1 cellular context compared by ENCODE assay signal in the genomic region with DNA sequence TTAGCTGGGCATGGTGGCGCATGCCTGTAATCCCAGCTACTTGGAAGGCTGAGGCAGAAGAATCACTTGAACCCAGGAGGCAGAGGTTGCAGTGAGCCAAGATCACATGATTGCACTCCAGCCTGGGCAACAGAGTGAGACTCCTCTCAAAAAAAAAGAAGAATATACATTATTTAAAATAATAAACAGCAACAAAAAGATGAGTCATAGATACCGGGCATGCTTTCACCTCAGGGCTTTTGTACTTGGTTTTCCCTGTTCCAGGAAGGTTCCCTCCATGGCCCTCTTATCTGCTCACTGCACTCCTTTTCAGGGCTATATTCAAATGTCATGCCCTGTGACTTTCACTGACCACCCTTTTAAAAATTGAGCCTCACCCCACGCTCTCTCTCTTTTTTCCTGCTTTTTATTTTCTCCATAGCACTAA.
TF ChIP-seq lines count a peak whose summit lies in the region.
"Not testable (repeated sequence)": the region's sequence is repeated elsewhere in the genome, so short reads cannot be mapped to it uniquely, and the experiment has no call there.

No MANE protein-coding gene starts in this region.

TF ChIP-seq in K562, 482 proteins besides CTCF, POLR2A, EP300 and RAD21 (continued from another document and continues in another):
- TF ChIP-seq, protein P1, sequence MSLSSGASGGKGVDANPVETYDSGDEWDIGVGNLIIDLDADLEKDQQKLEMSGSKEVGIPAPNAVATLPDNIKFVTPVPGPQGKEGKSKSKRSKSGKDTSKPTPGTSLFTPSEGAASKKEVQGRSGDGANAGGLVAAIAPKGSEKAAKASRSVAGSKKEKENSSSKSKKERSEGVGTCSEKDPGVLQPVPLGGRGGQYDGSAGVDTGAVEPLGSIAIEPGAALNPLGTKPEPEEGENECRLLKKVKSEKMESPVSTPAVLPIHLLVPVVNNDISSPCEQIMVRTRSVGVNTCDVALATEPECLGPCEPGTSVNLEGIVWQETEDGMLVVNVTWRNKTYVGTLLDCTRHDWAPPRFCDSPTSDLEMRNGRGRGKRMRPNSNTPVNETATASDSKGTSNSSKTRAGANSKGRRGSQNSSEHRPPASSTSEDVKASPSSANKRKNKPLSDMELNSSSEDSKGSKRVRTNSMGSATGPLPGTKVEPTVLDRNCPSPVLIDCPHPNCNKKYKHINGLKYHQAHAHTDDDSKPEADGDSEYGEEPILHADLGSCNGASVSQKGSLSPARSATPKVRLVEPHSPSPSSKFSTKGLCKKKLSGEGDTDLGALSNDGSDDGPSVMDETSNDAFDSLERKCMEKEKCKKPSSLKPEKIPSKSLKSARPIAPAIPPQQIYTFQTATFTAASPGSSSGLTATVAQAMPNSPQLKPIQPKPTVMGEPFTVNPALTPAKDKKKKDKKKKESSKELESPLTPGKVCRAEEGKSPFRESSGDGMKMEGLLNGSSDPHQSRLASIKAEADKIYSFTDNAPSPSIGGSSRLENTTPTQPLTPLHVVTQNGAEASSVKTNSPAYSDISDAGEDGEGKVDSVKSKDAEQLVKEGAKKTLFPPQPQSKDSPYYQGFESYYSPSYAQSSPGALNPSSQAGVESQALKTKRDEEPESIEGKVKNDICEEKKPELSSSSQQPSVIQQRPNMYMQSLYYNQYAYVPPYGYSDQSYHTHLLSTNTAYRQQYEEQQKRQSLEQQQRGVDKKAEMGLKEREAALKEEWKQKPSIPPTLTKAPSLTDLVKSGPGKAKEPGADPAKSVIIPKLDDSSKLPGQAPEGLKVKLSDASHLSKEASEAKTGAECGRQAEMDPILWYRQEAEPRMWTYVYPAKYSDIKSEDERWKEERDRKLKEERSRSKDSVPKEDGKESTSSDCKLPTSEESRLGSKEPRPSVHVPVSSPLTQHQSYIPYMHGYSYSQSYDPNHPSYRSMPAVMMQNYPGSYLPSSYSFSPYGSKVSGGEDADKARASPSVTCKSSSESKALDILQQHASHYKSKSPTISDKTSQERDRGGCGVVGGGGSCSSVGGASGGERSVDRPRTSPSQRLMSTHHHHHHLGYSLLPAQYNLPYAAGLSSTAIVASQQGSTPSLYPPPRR (CRISPR knock-in tag; IDR thresholded peaks at IDR 0.05; ENCODE audit: borderline replicate concordance), result 0 out of 2 replicates have a peak, but pooled peaks have one; percentile 36
- TF ChIP-seq YY1 (IDR thresholded peaks at IDR 0.05; ENCODE audit: borderline replicate concordance in 1 of 3, control insufficient read depth in 1 of 3, extremely low read depth in 1 of 3, insufficient read depth in 3 of 3, insufficient read length in 1 of 3, insufficient replicate concordance in 2 of 3, low read depth in 1 of 3, low read length in 2 of 3) (peak in 1 of 3 experiments; percentile 20), CC2D1A (IDR thresholded peaks at IDR 0.05) (peak; percentile 85), SMARCE1 (IDR thresholded peaks at IDR 0.05) (peak; percentile 91), ETV5 (CRISPR knock-in tag; IDR thresholded peaks at IDR 0.05; ENCODE audit: low read depth) (0 out of 2 replicates have a peak, but pooled peaks have one; percentile 39), EP400 (IDR thresholded peaks at IDR 0.05) (peak; percentile 69), DDX20 (tag; IDR thresholded peaks at IDR 0.05; ENCODE audit: low read depth) (peak; percentile 28; the same call in 1 of the 2 replicates), AFF1 (IDR thresholded peaks at IDR 0.05; ENCODE audit: low read depth in 1 of 2, partially characterized antibody in 2 of 2) (peak in 1 of 2 experiments; percentile 33), ATF7 (IDR thresholded peaks at IDR 0.05) (peak; percentile 65), JUNB (CRISPR knock-in tag; conservative IDR thresholded peaks at IDR 0.05) (peak; percentile 75), POLR2AphosphoS5 (IDR thresholded peaks at IDR 0.05; ENCODE audit: control insufficient read depth, insufficient read depth, low read depth, low read length) (peak; percentile 50; the same call in 1 of the 2 replicates), NFIC (IDR thresholded peaks at IDR 0.05) (peak; percentile 36), SMARCC2 (IDR thresholded peaks at IDR 0.05; ENCODE audit: low read depth) (peak; percentile 82), TOE1 (IDR thresholded peaks at IDR 0.05; ENCODE audit: borderline replicate concordance) (peak; percentile 86), TAL1 (IDR thresholded peaks at IDR 0.05) (peak; percentile 72), KLF16 (IDR thresholded peaks at IDR 0.05) (peak; percentile 34; the same call in 1 of the 2 replicates), CBFA2T3 (IDR thresholded peaks at IDR 0.05) (peak; percentile 85), MYBL2 (IDR thresholded peaks at IDR 0.05; ENCODE audit: low read depth) (peak; percentile 64; the same call in 1 of the 2 replicates), DMBX1 (CRISPR knock-in tag; IDR thresholded peaks at IDR 0.05; ENCODE audit: borderline replicate concordance) (peak; percentile 70; the same call in 1 of the 2 replicates), FOSL1 (tag; conservative IDR thresholded peaks at IDR 0.05) (peak; percentile 87), CREB1 (IDR thresholded peaks at IDR 0.05) (peak; percentile 21; the same call in 1 of the 2 replicates), MTA2 (IDR thresholded peaks at IDR 0.05; ENCODE audit: low read depth) (peak; percentile 65), ZNF121 (CRISPR knock-in tag; conservative IDR thresholded peaks at IDR 0.05) (peak; percentile 94), MEIS2 (IDR thresholded peaks at IDR 0.05; ENCODE audit: partially characterized antibody) (peak; percentile 11), NR2C1 (tag; IDR thresholded peaks at IDR 0.05) (0 out of 2 replicates have a peak, but pooled peaks have one; percentile 26), ATF1 (tag; IDR thresholded peaks at IDR 0.05) (0 out of 2 replicates have a peak, but pooled peaks have one; percentile 20), JUND (IDR thresholded peaks at IDR 0.05; ENCODE audit: borderline replicate concordance, low read depth, low read length) (peak; percentile 91), JUND (tag; IDR thresholded peaks at IDR 0.05; ENCODE audit: borderline replicate concordance, low read depth, low read length) (peak; percentile 87), RBM25 (IDR thresholded peaks at IDR 0.05; ENCODE audit: low read depth, low read length, severe bottlenecking) (peak; percentile 13), TBL1XR1 (IDR thresholded peaks at IDR 0.05; ENCODE audit: low read length in 2 of 2) (peak in 1 of 2 experiments; percentile 54; a peak in 1 of 4 replicates), MTA1 (IDR thresholded peaks at IDR 0.05; ENCODE audit: borderline replicate concordance) (peak; percentile 65; the same call in 1 of the 2 replicates), KHSRP (IDR thresholded peaks at IDR 0.05) (0 out of 2 replicates have a peak, but pooled peaks have one; percentile 23), FOXK2 (conservative IDR thresholded peaks at IDR 0.05 in 1 of 2, IDR thresholded peaks at IDR 0.05 in 1 of 2; ENCODE audit: low read depth in 2 of 2) (peak; percentile 69 to 83; a peak in 3 of 4 replicates), NKRF (IDR thresholded peaks at IDR 0.05; ENCODE audit: borderline replicate concordance) (peak; percentile 22; the same call in 1 of the 2 replicates), KDM1A (IDR thresholded peaks at IDR 0.05) (peak; percentile 54 to 73; a peak in 3 of 4 replicates), JUN (IDR thresholded peaks at IDR 0.05; ENCODE audit: borderline replicate concordance, low read depth, low read length) (peak; percentile 50; the same call in 1 of the 2 replicates), CBFA2T2 (conservative IDR thresholded peaks at IDR 0.05) (peak; percentile 67)
- TF ChIP-seq, protein P2, sequence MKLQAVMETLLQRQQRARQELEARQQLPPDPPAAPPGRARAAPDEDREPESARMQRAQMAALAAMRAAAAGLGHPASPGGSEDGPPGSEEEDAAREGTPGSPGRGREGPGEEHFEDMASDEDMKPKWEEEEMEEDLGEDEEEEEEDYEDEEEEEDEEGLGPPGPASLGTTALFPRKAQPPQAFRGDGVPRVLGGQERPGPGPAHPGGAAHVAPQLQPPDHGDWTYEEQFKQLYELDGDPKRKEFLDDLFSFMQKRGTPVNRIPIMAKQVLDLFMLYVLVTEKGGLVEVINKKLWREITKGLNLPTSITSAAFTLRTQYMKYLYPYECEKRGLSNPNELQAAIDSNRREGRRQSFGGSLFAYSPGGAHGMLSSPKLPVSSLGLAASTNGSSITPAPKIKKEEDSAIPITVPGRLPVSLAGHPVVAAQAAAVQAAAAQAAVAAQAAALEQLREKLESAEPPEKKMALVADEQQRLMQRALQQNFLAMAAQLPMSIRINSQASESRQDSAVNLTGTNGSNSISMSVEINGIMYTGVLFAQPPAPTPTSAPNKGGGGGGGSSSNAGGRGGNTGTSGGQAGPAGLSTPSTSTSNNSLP (IDR thresholded peaks at IDR 0.05; ENCODE audit: borderline replicate concordance, low read depth, low read length), result peak; percentile 44; the same call in 1 of the 2 replicates
- not testable (repeated sequence) for TF ChIP-seq TOE1 (CRISPR knock-in tag; IDR thresholded peaks at IDR 0.05; ENCODE audit: borderline replicate concordance, low read depth); MYBL2 (CRISPR knock-in tag; IDR thresholded peaks at IDR 0.05; ENCODE audit: borderline replicate concordance); CREB1 (CRISPR knock-in tag; IDR thresholded peaks at IDR 0.05); NR2C1 (IDR thresholded peaks at IDR 0.05); ATF1 (CRISPR knock-in tag; IDR thresholded peaks at IDR 0.05); JUN (CRISPR knock-in tag; IDR thresholded peaks at IDR 0.05; ENCODE audit: borderline replicate concordance)
- TF ChIP-seq, protein P3, sequence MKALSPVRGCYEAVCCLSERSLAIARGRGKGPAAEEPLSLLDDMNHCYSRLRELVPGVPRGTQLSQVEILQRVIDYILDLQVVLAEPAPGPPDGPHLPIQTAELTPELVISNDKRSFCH (CRISPR knock-in tag; IDR thresholded peaks at IDR 0.05), result not testable (repeated sequence)
- TF ChIP-seq, protein P3 (tag; IDR thresholded peaks at IDR 0.05), result peak; percentile 91
- TF ChIP-seq, protein P4, sequence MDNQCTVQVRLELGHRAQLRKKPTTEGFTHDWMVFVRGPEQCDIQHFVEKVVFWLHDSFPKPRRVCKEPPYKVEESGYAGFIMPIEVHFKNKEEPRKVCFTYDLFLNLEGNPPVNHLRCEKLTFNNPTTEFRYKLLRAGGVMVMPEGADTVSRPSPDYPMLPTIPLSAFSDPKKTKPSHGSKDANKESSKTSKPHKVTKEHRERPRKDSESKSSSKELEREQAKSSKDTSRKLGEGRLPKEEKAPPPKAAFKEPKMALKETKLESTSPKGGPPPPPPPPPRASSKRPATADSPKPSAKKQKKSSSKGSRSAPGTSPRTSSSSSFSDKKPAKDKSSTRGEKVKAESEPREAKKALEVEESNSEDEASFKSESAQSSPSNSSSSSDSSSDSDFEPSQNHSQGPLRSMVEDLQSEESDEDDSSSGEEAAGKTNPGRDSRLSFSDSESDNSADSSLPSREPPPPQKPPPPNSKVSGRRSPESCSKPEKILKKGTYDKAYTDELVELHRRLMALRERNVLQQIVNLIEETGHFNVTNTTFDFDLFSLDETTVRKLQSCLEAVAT (IDR thresholded peaks at IDR 0.05), result peak in 1 of 2 experiments; percentile 49; a peak in 1 of 4 replicates
- TF ChIP-seq, protein P5, sequence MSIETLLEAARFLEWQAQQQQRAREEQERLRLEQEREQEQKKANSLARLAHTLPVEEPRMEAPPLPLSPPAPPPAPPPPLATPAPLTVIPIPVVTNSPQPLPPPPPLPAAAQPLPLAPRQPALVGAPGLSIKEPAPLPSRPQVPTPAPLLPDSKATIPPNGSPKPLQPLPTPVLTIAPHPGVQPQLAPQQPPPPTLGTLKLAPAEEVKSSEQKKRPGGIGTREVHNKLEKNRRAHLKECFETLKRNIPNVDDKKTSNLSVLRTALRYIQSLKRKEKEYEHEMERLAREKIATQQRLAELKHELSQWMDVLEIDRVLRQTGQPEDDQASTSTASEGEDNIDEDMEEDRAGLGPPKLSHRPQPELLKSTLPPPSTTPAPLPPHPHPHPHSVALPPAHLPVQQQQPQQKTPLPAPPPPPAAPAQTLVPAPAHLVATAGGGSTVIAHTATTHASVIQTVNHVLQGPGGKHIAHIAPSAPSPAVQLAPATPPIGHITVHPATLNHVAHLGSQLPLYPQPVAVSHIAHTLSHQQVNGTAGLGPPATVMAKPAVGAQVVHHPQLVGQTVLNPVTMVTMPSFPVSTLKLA (conservative IDR thresholded peaks at IDR 0.05), result peak; percentile 52 to 75
